In genomic region chr21:45829566-45830147, GRCh38 we compare ENCODE assay signal across 10 cellular contexts.
"Had no signal": no experiment of that assay in that cellular context is flagged by ENCODE, and none has a peak within 500 bp of the region (broad histone marks: within the 10 kb centered on the region; RNA-seq: fewer than 3 reads in every experiment).

No MANE protein-coding gene starts in this region.

- ATAC-seq: activated CD4-positive, CD25-positive, alpha-beta regulatory T cell treated with anti-CD3 and anti-CD28 coated beads, Interleukin-2, amount 50 U/mL, for 24 hours; natural killer cell treated with Interleukin-12 subunit alpha and Interleukin-12 subunit beta and Interleukin-15 and Interleukin-18, amount 100 ng/mL, for 72 hours; psoas muscle; stimulated activated naive CD8-positive, alpha-beta T cell treated with anti-CD3 and anti-CD28 coated beads, Interleukin-15, Interleukin-2, amounts not matched to agents 100 U/mL and 50 U/mL, for 24 hours had no signal

- H3K4me3 Mint-ChIP-seq: natural killer cell treated with Interleukin-12 subunit alpha and Interleukin-12 subunit beta and Interleukin-15 and Interleukin-18, amount 100 ng/mL, for 72 hours had no signal

- H3K36me3 Mint-ChIP-seq: natural killer cell treated with Interleukin-12 subunit alpha and Interleukin-12 subunit beta and Interleukin-15 and Interleukin-18, amount 100 ng/mL, for 72 hours had no signal

- H3K4me1 ChIP-seq: colonic mucosa, psoas muscle had no signal

- H3K9me3 Mint-ChIP-seq: natural killer cell treated with Interleukin-12 subunit alpha and Interleukin-12 subunit beta and Interleukin-15 and Interleukin-18, amount 100 ng/mL, for 72 hours had no signal

- H3K27ac Mint-ChIP-seq: natural killer cell treated with Interleukin-12 subunit alpha and Interleukin-12 subunit beta and Interleukin-15 and Interleukin-18, amount 100 ng/mL, for 72 hours had no signal

- DNase-seq: activated CD4-positive, alpha-beta T cell treated with anti-CD3 and anti-CD28 coated beads, Interleukin-2, amount 50 U/mL, for 48 hours; activated naive CD4-positive, alpha-beta T cell treated with Interleukin-2 at 50 U/mL for 16 hours; colonic mucosa; effector CD4-positive, alpha-beta T cell; heart left ventricle; psoas muscle; stimulated activated CD4-positive, alpha-beta T cell treated with anti-CD3 and anti-CD28 coated beads, Interleukin-2, amount 100 ng/mL, for 24 hours; stimulated activated naive CD8-positive, alpha-beta T cell treated with anti-CD3 and anti-CD28 coated beads, Interleukin-15, Interleukin-2, amounts not matched to agents 100 U/mL and 50 U/mL, for 24 hours had no signal

- H3K27ac ChIP-seq: colonic mucosa, heart left ventricle, psoas muscle had no signal

- H3K27me3 ChIP-seq: colonic mucosa, heart left ventricle had no signal

- H3K4me3 ChIP-seq: colonic mucosa, heart left ventricle, psoas muscle had no signal

- H3K9me3 ChIP-seq: colonic mucosa, heart left ventricle, psoas muscle had no signal

- H3K36me3 ChIP-seq: colonic mucosa, heart left ventricle had no signal
